ENCODE assay signal across 7 cellular contexts in the genomic region with DNA sequence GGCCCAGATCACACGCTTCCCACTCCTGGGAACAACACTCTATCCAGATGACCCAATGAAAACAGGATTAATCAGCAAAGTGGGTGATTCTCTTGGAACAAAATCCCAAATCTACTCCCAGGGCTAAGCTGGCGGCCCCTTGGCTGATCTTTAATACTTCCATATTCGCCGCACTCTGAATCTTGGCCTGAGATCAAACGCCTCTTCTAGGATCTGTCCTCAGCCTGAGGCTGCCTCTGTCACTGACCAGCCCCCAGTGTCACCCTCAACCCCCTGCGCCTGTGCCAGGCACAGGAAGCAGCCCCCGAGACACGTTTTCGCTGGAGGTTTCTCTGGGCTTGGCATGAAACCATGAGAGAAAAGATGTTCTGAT. TPM values are rescaled to one million over a fixed set of nuclear protein-coding genes. Genes with fewer than 3 reads are reported as not detected.
DNase-seq lines count a peak whose midpoint lies in the region; ATAC-seq and TF ChIP-seq lines count a peak whose summit lies in the region.
"Had no signal": no experiment of that assay in that cellular context is flagged by ENCODE, and none has a peak within 500 bp of the region (broad histone marks: within the 10 kb centered on the region; RNA-seq: fewer than 3 reads in every experiment).

No MANE protein-coding gene starts in this region.

- H3K4me1 ChIP-seq in IMR-90 (ENCODE audit: control insufficient read depth, insufficient read depth, low read length) (peaks cover 21% of the 10 kb centered on the region), SJCRH30 (peaks cover 8% of the 10 kb centered on the region; the same call in 1 of the 2 replicates)

- H4K91ac ChIP-seq in IMR-90 (ENCODE audit: insufficient read depth, low read depth, low read length): peak overlapping the region; percentile 29

- H3K79me1 ChIP-seq in IMR-90 (ENCODE audit: low read depth in 1 of 2, low read length in 2 of 2): peaks cover 7 to 17% of the 10 kb centered on the region in 2 experiments; a peak in 2 of 4 replicates

- peak overlapping the region; percentile 80 for H3K4ac ChIP-seq in IMR-90 (ENCODE audit: low read depth, low read length)

- CTCF ChIA-PET in IMR-90 (lab: Yijun Ruan, JAX): interaction anchor here (0.9 to 1.9 kb wide), 4 partner anchors 11 to 60 kb away, joined by 3 to 10 read pairs (median 4); no protein-coding TSS in a partner anchor
- CTCF ChIA-PET in activated CD8-positive, alpha-beta T cell treated with anti-CD3 and anti-CD28 coated beads for 36 hours (lab: Charles Lee): interaction anchor here (1.4 to 3.7 kb wide), 2 partner anchors 13 to 16 kb away, joined by 3 to 28 read pairs; partner anchors contain the start of gene TIMM44

- H3K27me3 Mint-ChIP-seq in effector memory CD8-positive, alpha-beta T cell: no peaks in the 10 kb centered on the region
- no peaks in the 10 kb centered on the region for H3K27me3 Mint-ChIP-seq in activated CD8-positive, alpha-beta T cell treated with anti-CD3 and anti-CD28 coated beads for 36 hours

- POLR2A ChIA-PET in IMR-90 (lab: Charles Lee; ENCODE audit: unreplicated experiment): interaction anchor here (0.6 to 1.0 kb wide), 3 partner anchors 9 to 462 kb away, joined by 3 to 5 read pairs (median 4); partner anchors contain the start of gene RAB11B
- POLR2A ChIA-PET in activated CD8-positive, alpha-beta T cell treated with anti-CD3 and anti-CD28 coated beads for 36 hours (lab: Charles Lee): interaction anchor here (2.8 to 7.7 kb wide), 2 partner anchors 9 to 14 kb away, joined by 14 to 81 read pairs; partner anchors contain the start of gene TIMM44

- peak overlapping the region; percentile 95 for H3K27ac ChIP-seq in IMR-90 (ENCODE audit: insufficient read depth, low read length)
- no peak overlapping the region for H3K27ac ChIP-seq in SJCRH30

- 0 out of 2 replicates have a peak overlapping the region, but pooled peaks have one; percentile 27 for H2BK20ac ChIP-seq in IMR-90 (ENCODE audit: low read depth, low read length)

- H2AK5ac ChIP-seq in IMR-90 (ENCODE audit: low read depth, low read length): peak overlapping the region; percentile 90; the same call in 1 of the 2 replicates

- peak overlapping the region; percentile 3 to 72; a peak in 2 of 4 replicates for H4K8ac ChIP-seq in IMR-90 (ENCODE audit: low read depth in 2 of 2, low read length in 2 of 2)

- H3K14ac ChIP-seq in IMR-90 (replicated peaks; ENCODE audit: low read depth, low read length): no peak overlapping the region; the same call in 1 of the 2 replicates

- peak overlapping the region; percentile 23 for H2BK120ac ChIP-seq in IMR-90 (ENCODE audit: low read depth, low read length)

- H2AK9ac ChIP-seq in IMR-90 (replicated peaks; ENCODE audit: low read depth, low read length, poor library complexity): peak overlapping the region; percentile 86

- H3K27me3 ChIP-seq in IMR-90 (ENCODE audit: control insufficient read depth, insufficient read depth, low read length) (no peaks in the 10 kb centered on the region), SJCRH30 (no peaks in the 10 kb centered on the region)

- in situ Hi-C loops in IMR-90 (cut with MboI; ENCODE audit: low sequenced_read_pairs): no loop called here

- TF ChIP-seq POLR2A in IMR-90 (IDR thresholded peaks at IDR 0.05; ENCODE audit: low read depth, low read length): no peak

- ATAC-seq in IMR-90 (ENCODE audit: low read depth) (no peak), sciatic nerve (peak; percentile 2)
- ATAC-seq in effector memory CD8-positive, alpha-beta T cell (replicated peaks): no peak
- ATAC-seq in activated CD8-positive, alpha-beta T cell treated with anti-CD3 and anti-CD28 coated beads for 36 hours: no peak

- WGBS in IMR-90 (ENCODE audit: extremely low coverage in 2 of 2, insufficient read length in 1 of 2), 2 experiments: no CpG with 5 or more reads among the region's 9 CpGs

- DNase-seq in IMR-90: no peak
- DNase-seq in effector memory CD8-positive, alpha-beta T cell: no peak
- DNase-seq in sciatic nerve (ENCODE audit: low spot score): no peak
- DNase-seq in activated naive CD4-positive, alpha-beta T cell (lab: John Stamatoyannopoulos, UW): no peak
- DNase-seq in SJCRH30: no peak
- no peak for DNase-seq in activated CD8-positive, alpha-beta T cell treated with anti-CD3 and anti-CD28 coated beads for 36 hours
- DNase-seq: NCI-H2171 had no signal

- TF ChIP-seq RAD21 in IMR-90 (IDR thresholded peaks at IDR 0.05; ENCODE audit: low read length): no peak

- H3K4me3 ChIP-seq in IMR-90 (ENCODE audit: insufficient read depth, low read depth, low read length) (no peak overlapping the region), SJCRH30 (no peak overlapping the region)

- H3K9me3 ChIP-seq in IMR-90 (ENCODE audit: control insufficient read depth, insufficient read depth, low read length) (no peaks in the 10 kb centered on the region), SJCRH30 (replicated peaks) (no peaks in the 10 kb centered on the region)

- intact Hi-C loops in IMR-90 (cut with micrococcal nuclease): no loop called here
- intact Hi-C loops in sciatic nerve (cut with DNase I): no loop called here
- intact Hi-C loops in activated CD8-positive, alpha-beta T cell treated with anti-CD3 and anti-CD28 coated beads for 36 hours (cut with micrococcal nuclease): loop anchor here (10.0 kb wide), 1 partner anchor 74 kb away; no protein-coding TSS in a partner anchor

- H2AFZ ChIP-seq in IMR-90 (replicated peaks; ENCODE audit: low read length, poor library complexity): no peak overlapping the region

- peaks cover 15% of the 10 kb centered on the region for H4K20me1 ChIP-seq in IMR-90 (ENCODE audit: insufficient read depth, low read length)

- H3K27ac Mint-ChIP-seq in effector memory CD8-positive, alpha-beta T cell: peak overlapping the region; percentile 56 to 92
- no peak overlapping the region for H3K27ac Mint-ChIP-seq in activated CD8-positive, alpha-beta T cell treated with anti-CD3 and anti-CD28 coated beads for 36 hours

- peaks cover 58% of the 10 kb centered on the region for H3K36me3 Mint-ChIP-seq in effector memory CD8-positive, alpha-beta T cell (ENCODE audit: insufficient read depth)
- H3K36me3 Mint-ChIP-seq in activated CD8-positive, alpha-beta T cell treated with anti-CD3 and anti-CD28 coated beads for 36 hours (ENCODE audit: low read depth): peaks cover 22% of the 10 kb centered on the region

- peak overlapping the region; percentile 38 for H4K5ac ChIP-seq in IMR-90 (ENCODE audit: low read depth, low read length)

- H3K9ac ChIP-seq in IMR-90 (ENCODE audit: low read depth, low read length): peak overlapping the region; percentile 40

- peaks cover 9% of the 10 kb centered on the region; the same call in 1 of the 2 replicates for H3K9me1 ChIP-seq in IMR-90 (ENCODE audit: insufficient read depth, low read length)

- no TSS peak for BruUV-seq in IMR-90 (replicated peaks; lab: Mats Ljungman, UMichigan)

- H3K23ac ChIP-seq in IMR-90 (ENCODE audit: low read depth, low read length): peak overlapping the region; percentile 13; the same call in 1 of the 2 replicates

- H3K56ac ChIP-seq in IMR-90 (ENCODE audit: extremely low read depth, insufficient read depth, low read length): peak overlapping the region; percentile 64; the same call in 1 of the 2 replicates

- H2BK5ac ChIP-seq in IMR-90 (ENCODE audit: low read depth, low read length, poor library complexity, severe bottlenecking): peak overlapping the region; percentile 80

- peaks cover 29% of the 10 kb centered on the region for H3K36me3 ChIP-seq in IMR-90 (ENCODE audit: control insufficient read depth, insufficient read depth, low read length)
- peaks cover 8% of the 10 kb centered on the region for H3K36me3 ChIP-seq in SJCRH30

- H2BK15ac ChIP-seq in IMR-90 (ENCODE audit: low read depth, low read length): peak overlapping the region; percentile 13; the same call in 1 of the 3 replicates

- peak overlapping the region; percentile 54 for H3K18ac ChIP-seq in IMR-90 (ENCODE audit: low read depth, low read length)

- peak overlapping the region in 1 of 2 donors; percentile 17 for H3K4me3 Mint-ChIP-seq in effector memory CD8-positive, alpha-beta T cell
- H3K4me3 Mint-ChIP-seq in activated CD8-positive, alpha-beta T cell treated with anti-CD3 and anti-CD28 coated beads for 36 hours: no peak overlapping the region

- dilution Hi-C loops in IMR-90 (cut with HindIII; ENCODE audit: low sequenced_read_pairs, unreplicated experiment): no loop called here

- H3K9me3 Mint-ChIP-seq in effector memory CD8-positive, alpha-beta T cell: no peaks in the 10 kb centered on the region
- no peaks in the 10 kb centered on the region for H3K9me3 Mint-ChIP-seq in activated CD8-positive, alpha-beta T cell treated with anti-CD3 and anti-CD28 coated beads for 36 hours

- H3K4me2 ChIP-seq in IMR-90 (ENCODE audit: low read depth, low read length): peak overlapping the region; percentile 6

- no peak for TF ChIP-seq CTCF in IMR-90 (conservative IDR thresholded peaks at IDR 0.05; ENCODE audit: low read depth, low read length)
- TF ChIP-seq CTCF in activated CD8-positive, alpha-beta T cell treated with anti-CD3 and anti-CD28 coated beads for 36 hours (IDR thresholded peaks at IDR 0.05): no peak

- peaks cover 14 to 16% of the 10 kb centered on the region in 2 donors for H3K4me1 Mint-ChIP-seq in effector memory CD8-positive, alpha-beta T cell (ENCODE audit: low read depth in 2 of 2)
- H3K4me1 Mint-ChIP-seq in activated CD8-positive, alpha-beta T cell treated with anti-CD3 and anti-CD28 coated beads for 36 hours (ENCODE audit: low read depth): peaks cover 16% of the 10 kb centered on the region

RNA-seq across cellular contexts. Expression of gene CTXN1, which starts 2.4 kb away (rescaled TPM):
- total RNA-seq in IMR-90 (2012; rRNA removed): 0.36 and 0.56 TPM in 2 replicates
- polyA plus RNA-seq in IMR-90 (2012; rRNA removed): 7.4 and 12.8 TPM in 2 replicates
- 8.1 and 17.5 TPM in 2 replicates for polyA plus RNA-seq in IMR-90 (2012; cell fraction: cytosol; rRNA removed)
- polyA plus RNA-seq in IMR-90 (2012; cell fraction: nucleus; rRNA removed; ENCODE audit: low replicate concordance): 3.9 and 11.2 TPM in 2 replicates
- 1.5 TPM for total RNA-seq in sciatic nerve
- total RNA-seq in SJCRH30 (2014; rRNA removed; shearing (Covaris generic)): 1.0 TPM in 2 replicates
- total RNA-seq in activated CD8-positive, alpha-beta T cell treated with anti-CD3 and anti-CD28 coated beads for 36 hours: under 1 TPM; 0.74 to 0.87 TPM

RNA-seq across cellular contexts. Expression of gene SNAPC2, which starts 8.2 kb away (rescaled TPM):
- total RNA-seq in IMR-90 (2012; rRNA removed): 12.5 TPM in 2 replicates
- 29.2 and 34.9 TPM in 2 replicates for polyA plus RNA-seq in IMR-90 (2012; rRNA removed)
- 25.5 and 35.6 TPM in 2 replicates for polyA plus RNA-seq in IMR-90 (2012; cell fraction: cytosol; rRNA removed)
- polyA plus RNA-seq in IMR-90 (2012; cell fraction: nucleus; rRNA removed; ENCODE audit: low replicate concordance): 14.1 and 27.5 TPM in 2 replicates
- total RNA-seq in sciatic nerve: 14.9 TPM
- total RNA-seq in SJCRH30 (2014; rRNA removed; shearing (Covaris generic)): 15.8 and 17.4 TPM in 2 replicates
- total RNA-seq in activated CD8-positive, alpha-beta T cell treated with anti-CD3 and anti-CD28 coated beads for 36 hours: 10 to 100 TPM; 16.0 to 18.2 TPM

RNA-seq across cellular contexts. Expression of gene TGFBR3L, which starts 13.7 kb away (rescaled TPM):
- total RNA-seq in IMR-90 (2012; rRNA removed) (not detected in 2 replicates), sciatic nerve (not detected)
- polyA plus RNA-seq in IMR-90 (2012; rRNA removed): 0.94 and 2.2 TPM in 2 replicates
- 3.5 and 4.4 TPM in 2 replicates for polyA plus RNA-seq in IMR-90 (2012; cell fraction: cytosol; rRNA removed)
- polyA plus RNA-seq in IMR-90 (2012; cell fraction: nucleus; rRNA removed; ENCODE audit: low replicate concordance): 1.9 and 3.1 TPM in 2 replicates
- total RNA-seq in SJCRH30 (2014; rRNA removed; shearing (Covaris generic)): not detected in 2 replicates
- total RNA-seq in activated CD8-positive, alpha-beta T cell treated with anti-CD3 and anti-CD28 coated beads for 36 hours: 1 to 10 TPM; 5.1 to 5.9 TPM

RNA-seq across cellular contexts. Expression of gene TIMM44, which starts 15.1 kb away (rescaled TPM):
- 37.6 and 43.0 TPM in 2 replicates for total RNA-seq in IMR-90 (2012; rRNA removed)
- 52.3 and 65.3 TPM in 2 replicates for polyA plus RNA-seq in IMR-90 (2012; rRNA removed)
- 34.9 and 59.4 TPM in 2 replicates for polyA plus RNA-seq in IMR-90 (2012; cell fraction: cytosol; rRNA removed)
- polyA plus RNA-seq in IMR-90 (2012; cell fraction: nucleus; rRNA removed; ENCODE audit: low replicate concordance): 92.3 and 186 TPM in 2 replicates
- total RNA-seq in sciatic nerve: 49.6 TPM
- total RNA-seq in SJCRH30 (2014; rRNA removed; shearing (Covaris generic)): 49.5 and 55.2 TPM in 2 replicates
- total RNA-seq in activated CD8-positive, alpha-beta T cell treated with anti-CD3 and anti-CD28 coated beads for 36 hours: 10 to 100 TPM; 92.3 to 95.5 TPM

RNA-seq across cellular contexts. Expression of gene MAP2K7, which starts 24.6 kb away (rescaled TPM):
- total RNA-seq in IMR-90 (2012; rRNA removed): 3.9 and 4.1 TPM in 2 replicates
- 15.6 TPM in 2 replicates for polyA plus RNA-seq in IMR-90 (2012; rRNA removed)
- polyA plus RNA-seq in IMR-90 (2012; cell fraction: cytosol; rRNA removed): 4.4 and 11.5 TPM in 2 replicates
- 49.0 and 68.0 TPM in 2 replicates for polyA plus RNA-seq in IMR-90 (2012; cell fraction: nucleus; rRNA removed; ENCODE audit: low replicate concordance)
- 34.0 TPM for total RNA-seq in sciatic nerve
- 12.9 and 13.6 TPM in 2 replicates for total RNA-seq in SJCRH30 (2014; rRNA removed; shearing (Covaris generic))
- total RNA-seq in activated CD8-positive, alpha-beta T cell treated with anti-CD3 and anti-CD28 coated beads for 36 hours: 10 to 100 TPM; 36.8 to 37.0 TPM
